In genomic region chr14:99041820-99042174, GRCh38 we compare ENCODE assay signal across 15 cellular contexts.
"Had no signal": no experiment of that assay in that cellular context is flagged by ENCODE, and none has a peak within 500 bp of the region (broad histone marks: within the 10 kb centered on the region; RNA-seq: fewer than 3 reads in every experiment).

No MANE protein-coding gene starts in this region.

- H3K4me1 Mint-ChIP-seq: activated CD4-positive, alpha-beta T cell treated with anti-CD3 and anti-CD28 coated beads, Interleukin-2, amount 10 ng/mL, durations not matched to agents 7 days and 5 days; stimulated activated naive B cell treated with anti-CD40 and anti-IgM and Interleukin-4, amounts not matched to agents 10 μg/mL and 1 μg/mL and 100 μg/mL, for 72 hours had no signal

- H3K27me3 Mint-ChIP-seq: activated CD4-positive, alpha-beta T cell treated with anti-CD3 and anti-CD28 coated beads, Interleukin-2, amount 10 ng/mL, durations not matched to agents 7 days and 5 days; activated naive CD8-positive, alpha-beta T cell treated with anti-CD3 and anti-CD28 coated beads for 36 hours; T-cell had no signal

- FAIRE-seq: frontal cortex had no signal

- H3K27me3 ChIP-seq: left lung, upper lobe of right lung had no signal

- H3K4me3 ChIP-seq: dorsolateral prefrontal cortex, left lung, upper lobe of right lung had no signal

- DNase-seq: activated CD4-positive, alpha-beta T cell treated with anti-CD3 and anti-CD28 coated beads, Interleukin-2, amount 10 ng/mL, durations not matched to agents 7 days and 5 days; activated CD8-positive, alpha-beta memory T cell treated with anti-CD3 and anti-CD28 coated beads for 24 hours; activated CD8-positive, alpha-beta memory T cell treated with anti-CD3 and anti-CD28 coated beads, Interleukin-2, amount 50 U/mL, for 48 hours; activated naive CD4-positive, alpha-beta T cell; activated naive CD8-positive, alpha-beta T cell treated with anti-CD3 and anti-CD28 coated beads for 36 hours; amniotic stem cell; dorsolateral prefrontal cortex; left lung; retina; stimulated activated naive B cell treated with anti-CD40 and anti-IgM and Interleukin-4, amounts not matched to agents 10 μg/mL and 1 μg/mL and 100 μg/mL, for 72 hours; T-cell; upper lobe of right lung had no signal

- H3K9me3 Mint-ChIP-seq: activated naive CD8-positive, alpha-beta T cell treated with anti-CD3 and anti-CD28 coated beads for 36 hours had no signal

- H3K27ac ChIP-seq: dorsolateral prefrontal cortex, left lung, upper lobe of right lung had no signal

- H3K4me3 Mint-ChIP-seq: activated CD4-positive, alpha-beta T cell treated with anti-CD3 and anti-CD28 coated beads, Interleukin-2, amount 10 ng/mL, durations not matched to agents 7 days and 5 days; activated naive CD8-positive, alpha-beta T cell treated with anti-CD3 and anti-CD28 coated beads for 36 hours; activated T-helper 1 cell treated with anti-CD3 and anti-CD28 coated beads, Interleukin-12 subunit alpha, Interleukin-12 subunit beta, Interleukin-2, Interleukin-4 antibody, amounts not matched to agents 30 ng/mL and 10 ng/mL and 1 ng/mL, durations not matched to agents 14 hours and 24 hours and 36 hours; stimulated activated naive B cell treated with anti-CD40 and anti-IgM and Interleukin-4, amounts not matched to agents 10 μg/mL and 1 μg/mL and 100 μg/mL, for 72 hours; T-cell had no signal

- H3K9me3 ChIP-seq: left lung, upper lobe of right lung had no signal

- H3K27ac Mint-ChIP-seq: activated naive CD8-positive, alpha-beta T cell treated with anti-CD3 and anti-CD28 coated beads for 36 hours; activated T-helper 1 cell treated with anti-CD3 and anti-CD28 coated beads, Interleukin-12 subunit alpha, Interleukin-12 subunit beta, Interleukin-2, Interleukin-4 antibody, amounts not matched to agents 30 ng/mL and 10 ng/mL and 1 ng/mL, durations not matched to agents 14 hours and 24 hours and 36 hours; stimulated activated naive B cell treated with anti-CD40 and anti-IgM and Interleukin-4, amounts not matched to agents 10 μg/mL and 1 μg/mL and 100 μg/mL, for 72 hours; T-cell had no signal

- H3K36me3 ChIP-seq: left lung, upper lobe of right lung had no signal

- H3K36me3 Mint-ChIP-seq: activated naive CD8-positive, alpha-beta T cell treated with anti-CD3 and anti-CD28 coated beads for 36 hours; stimulated activated naive B cell treated with anti-CD40 and anti-IgM and Interleukin-4, amounts not matched to agents 10 μg/mL and 1 μg/mL and 100 μg/mL, for 72 hours had no signal

- ATAC-seq: activated CD4-positive, CD25-positive, alpha-beta regulatory T cell treated with anti-CD3 and anti-CD28 coated beads, Interleukin-2, amount 50 U/mL, for 24 hours; left lung; stimulated activated naive B cell treated with anti-CD40 and anti-IgM and Interleukin-4, amounts not matched to agents 10 μg/mL and 1 μg/mL and 100 μg/mL, for 72 hours; T-cell; upper lobe of right lung had no signal
